ENCODE assay signal across 15 cellular contexts in the genomic region with DNA sequence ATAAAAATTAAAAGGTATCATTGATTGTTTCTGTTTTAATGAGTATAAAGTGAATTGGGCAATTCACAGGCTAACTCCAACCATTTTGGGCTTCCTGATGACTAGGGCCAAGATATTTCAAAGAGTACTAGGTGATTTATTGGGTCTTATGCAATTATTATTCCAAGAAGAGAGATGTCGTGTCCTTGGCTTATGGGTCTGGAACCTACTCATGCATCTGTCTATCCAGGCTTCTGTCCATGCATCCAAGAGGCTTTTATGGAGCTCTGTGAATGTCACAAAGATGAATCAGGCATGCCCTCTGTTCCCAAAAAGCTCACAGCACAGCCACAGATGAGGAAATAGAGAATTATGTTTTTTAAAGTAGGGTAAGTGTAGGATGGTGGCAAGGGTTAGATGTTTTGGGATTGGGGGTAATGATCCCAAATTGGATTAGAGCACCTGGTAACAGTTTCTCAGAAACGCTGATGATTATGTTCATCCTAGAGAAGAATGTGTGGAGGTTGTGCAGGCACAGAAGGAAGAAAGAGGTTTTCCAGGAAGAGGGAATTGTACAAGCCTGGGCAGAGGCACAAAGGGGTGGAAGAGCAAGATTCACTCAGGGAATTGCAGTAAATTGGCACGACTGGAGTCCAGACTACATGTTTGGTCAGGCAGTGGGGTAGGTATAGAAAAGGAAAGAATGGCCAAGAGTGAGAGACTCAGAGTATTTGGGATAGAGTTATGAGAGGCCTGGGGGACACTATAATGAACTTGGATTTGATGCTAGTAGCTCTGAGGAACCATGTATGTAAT.
A peak's percentile ranks its signal among the peaks of the same experiment; 100 is the strongest.
DNase-seq lines count a peak whose midpoint lies in the region; ATAC-seq and TF ChIP-seq lines count a peak whose summit lies in the region.
"Had no signal": no experiment of that assay in that cellular context is flagged by ENCODE, and none has a peak within 500 bp of the region (broad histone marks: within the 10 kb centered on the region; RNA-seq: fewer than 3 reads in every experiment).

No MANE protein-coding gene starts in this region.

- no peaks in the 10 kb centered on the region for H3K36me3 Mint-ChIP-seq in HFFc6 (ENCODE audit: low read depth)
- H3K36me3 Mint-ChIP-seq: mesothelial cell of epicardium had no signal

- H3K27ac ChIP-seq in epithelial cell of prostate (peak overlapping the region; percentile 3), prostate gland (peak overlapping the region in 1 of 2 donors; percentile 19), uterus (peak overlapping the region; percentile 44 to 64)

- no peak for TF ChIP-seq CTCF in HFFc6 (IDR thresholded peaks at IDR 0.05)
- TF ChIP-seq CTCF in prostate gland (IDR thresholded peaks at IDR 0.05): no peak
- TF ChIP-seq CTCF in uterus (IDR thresholded peaks at IDR 0.05): no peak

- H3K9me3 ChIP-seq in prostate gland (no peaks in the 10 kb centered on the region), uterus (no peaks in the 10 kb centered on the region)

- H3K4me1 ChIP-seq in prostate gland (replicated peaks) (no peaks in the 10 kb centered on the region), uterus (peaks cover 0 to 7% of the 10 kb centered on the region in 2 donors)

- H3K4me3 Mint-ChIP-seq in HFFc6: no peak overlapping the region
- H3K4me3 Mint-ChIP-seq: activated CD4-positive, alpha-beta T cell treated with anti-CD3 and anti-CD28 coated beads, Interleukin-2, amount 10 ng/mL, durations not matched to agents 7 days and 5 days; mesothelial cell of epicardium; neural crest cell had no signal

- H3K27me3 Mint-ChIP-seq in HFFc6 (ENCODE audit: insufficient read depth): no peaks in the 10 kb centered on the region

- H3K27ac Mint-ChIP-seq in HFFc6: peak overlapping the region; percentile 2; the same call in 1 of the 2 replicates
- H3K27ac Mint-ChIP-seq: activated CD4-positive, alpha-beta T cell treated with anti-CD3 and anti-CD28 coated beads, Interleukin-2, amount 10 ng/mL, durations not matched to agents 7 days and 5 days had no signal

- H3K36me3 ChIP-seq in prostate gland (no peaks in the 10 kb centered on the region), uterus (no peaks in the 10 kb centered on the region)

- DNase-seq in HFFc6 (peak; percentile 57), epithelial cell of prostate (ENCODE audit: low read depth, low spot score) (no peak), prostate gland (ENCODE audit: low spot score) (peak; percentile 25), uterus (peak in 1 of 2 donors; percentile 69), NCI-H2196 treated with DMSO at 0.1 percent for 48 hours (lab: John Stamatoyannopoulos, UW; ENCODE audit: unreplicated experiment) (no peak)
- DNase-seq in central memory CD4-positive, alpha-beta T cell: no peak
- DNase-seq: activated CD4-positive, alpha-beta T cell treated with anti-CD3 and anti-CD28 coated beads, Interleukin-2, amount 10 ng/mL, durations not matched to agents 7 days and 5 days; COR-L47; NCI-H187; stimulated activated naive CD4-positive, alpha-beta T cell treated with Interleukin-2 at 50 U/mL for 16 hours; SW 1271 had no signal

- peaks cover 90% of the 10 kb centered on the region for H3K4me1 Mint-ChIP-seq in HFFc6 (ENCODE audit: low read depth)

- intact Hi-C loops in prostate gland (cut with DNase I): loop anchor here (10.0 kb wide), 1 partner anchor 64 kb away; no protein-coding TSS in a partner anchor
- intact Hi-C loops in uterus (cut with DNase I; ENCODE audit: low total_unique reads): no loop called here

- no peak overlapping the region for H3K4me3 ChIP-seq in prostate gland
- H3K4me3 ChIP-seq in uterus: no peak overlapping the region
- H3K4me3 ChIP-seq: GM12878 had no signal

- no peaks in the 10 kb centered on the region for H3K9me3 Mint-ChIP-seq in HFFc6
- H3K9me3 Mint-ChIP-seq: activated CD4-positive, alpha-beta T cell treated with anti-CD3 and anti-CD28 coated beads, Interleukin-2, amount 10 ng/mL, durations not matched to agents 7 days and 5 days; mesothelial cell of epicardium had no signal

- H3K27me3 ChIP-seq in prostate gland (replicated peaks; ENCODE audit: insufficient read depth) (no peaks in the 10 kb centered on the region), uterus (no peaks in the 10 kb centered on the region)

- no peak for ATAC-seq in esophagus mucosa
- ATAC-seq: GM12878 had no signal

- 19% methylated on average over 3 of the region's 3 CpGs for WGBS in prostate gland

- TF ChIP-seq POLR2A in prostate gland (IDR thresholded peaks at IDR 0.05) (no peak), uterus (IDR thresholded peaks at IDR 0.05) (no peak)

Comparison
In these comparisons a context has a peak if more than half of its experiments do, and no peak if none do; other contexts are left out.
1. DNase-seq: peak in HFFc6 (single experiment) and prostate gland (single experiment); none in epithelial cell of prostate (single experiment), central memory CD4-positive, alpha-beta T cell (single experiment) and NCI-H2196 treated with DMSO at 0.1 percent for 48 hours (single experiment).